Comparison of ENCODE assay signal across 1 cellular context in the genomic region with DNA sequence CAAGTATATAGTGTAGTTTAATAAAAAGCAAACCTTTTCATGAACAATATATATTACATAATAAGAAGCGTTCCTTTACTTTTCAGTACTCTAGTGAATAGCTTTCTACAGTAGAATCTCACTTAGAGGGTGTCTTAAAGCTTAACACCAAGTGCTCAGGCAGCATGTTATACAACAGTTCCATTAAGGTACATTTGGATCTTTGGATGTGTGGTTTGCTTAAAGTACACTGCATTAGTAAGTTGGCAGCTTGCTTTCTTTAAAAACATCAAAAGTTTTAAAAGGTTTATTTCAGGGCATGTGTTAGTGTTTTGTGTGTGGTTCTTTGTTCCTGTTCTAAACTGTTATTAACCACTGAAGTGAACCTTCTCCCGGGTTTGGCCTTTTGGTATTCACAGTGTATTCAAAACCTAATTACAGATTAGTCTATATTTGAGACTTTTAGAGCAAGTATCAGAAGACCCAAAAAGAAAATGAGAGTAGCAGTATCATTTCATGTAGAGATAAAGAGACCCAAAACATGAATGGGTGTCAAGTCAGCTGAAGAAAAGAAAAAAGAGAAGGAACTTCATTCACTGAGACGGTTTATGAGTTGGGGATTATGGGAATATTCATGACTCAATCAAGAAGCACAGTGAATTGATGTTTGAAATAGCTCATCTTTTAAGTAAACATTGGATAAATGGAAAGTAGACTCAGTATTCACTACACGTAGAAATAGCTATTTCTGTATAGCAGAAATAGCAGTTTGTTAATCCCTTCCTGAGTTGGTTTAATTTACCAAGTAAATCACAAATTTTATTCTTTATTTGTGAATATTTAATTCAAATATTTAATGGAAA.
TF ChIP-seq lines count a peak whose summit lies in the region.

No MANE protein-coding gene starts in this region.

TF ChIP-seq in GM12878, 131 proteins besides CTCF, POLR2A, EP300 and RAD21:
- no peak for TF ChIP-seq CEBPZ (IDR thresholded peaks at IDR 0.05; ENCODE audit: low read depth, low read length)
- no peak for TF ChIP-seq PML (IDR thresholded peaks at IDR 0.05; ENCODE audit: low read length)
- no peak for TF ChIP-seq ETV6 (conservative IDR thresholded peaks at IDR 0.05 in 1 of 2, IDR thresholded peaks at IDR 0.05 in 1 of 2; ENCODE audit: borderline replicate concordance in 1 of 2, low read depth in 1 of 2)
- no peak for TF ChIP-seq TCF12 (IDR thresholded peaks at IDR 0.05; ENCODE audit: low read depth, low read length)
